29 cellular contexts compared by ENCODE assay signal in the genomic region with DNA sequence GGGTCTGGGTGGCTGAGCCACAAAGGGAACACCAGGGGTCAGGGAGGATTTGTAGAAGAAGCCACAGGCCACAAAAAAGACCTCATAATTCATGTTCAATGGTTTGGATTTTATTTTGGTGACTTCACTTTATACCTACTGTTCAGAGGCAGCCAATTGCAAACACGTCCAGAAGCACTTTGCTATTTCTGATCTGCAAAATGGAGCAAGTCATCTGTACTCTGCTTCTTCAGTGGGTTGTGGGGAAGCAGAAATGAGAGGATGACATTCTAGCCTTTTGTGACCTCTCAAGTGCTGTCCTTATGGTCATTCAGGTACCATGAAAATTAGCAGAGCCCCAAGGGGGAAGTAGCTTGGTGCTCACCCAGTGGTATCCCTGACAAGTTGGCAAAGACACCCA. TPM values are rescaled to one million over a fixed set of nuclear protein-coding genes. Genes with fewer than 3 reads are reported as not detected.
"Had no signal": no experiment of that assay in that cellular context is flagged by ENCODE, and none has a peak within 500 bp of the region (broad histone marks: within the 10 kb centered on the region; RNA-seq: fewer than 3 reads in every experiment).

No MANE protein-coding gene starts in this region.

- H3K4me3 Mint-ChIP-seq: activated B cell treated with CpG ODN at 0.5 μM for 24 hours; activated CD8-positive, alpha-beta T cell treated with anti-CD3 and anti-CD28 coated beads for 36 hours; activated naive CD8-positive, alpha-beta T cell; activated T-cell treated with anti-CD3 and anti-CD28 coated beads, Interleukin-2, amount 50 U/mL, for 4 hours; activated T-helper 17 cell treated with anti-CD3 and anti-CD28 coated beads, Interleukin-2, amount 50 U/mL, for 72 hours; effector memory CD8-positive, alpha-beta T cell; T-helper 17 cell; T-helper 2 cell treated with Interferon-gamma antibody and Interleukin-4, amounts not matched to agents 5 μg/mL and 100 μg/mL, for 36 hours had no signal

- H3K4me3 ChIP-seq: esophagus muscularis mucosa, gastrocnemius medialis had no signal

- H3K36me3 Mint-ChIP-seq: activated naive CD8-positive, alpha-beta T cell had no signal

- H3K36me3 ChIP-seq: esophagus muscularis mucosa, gastrocnemius medialis, WERI-Rb-1 had no signal

- H3K9me3 Mint-ChIP-seq: activated CD8-positive, alpha-beta T cell treated with anti-CD3 and anti-CD28 coated beads for 36 hours; activated T-cell treated with anti-CD3 and anti-CD28 coated beads, Interleukin-2, amount 50 U/mL, for 4 hours; activated T-helper 17 cell treated with anti-CD3 and anti-CD28 coated beads, Interleukin-2, amount 50 U/mL, for 72 hours; T-helper 2 cell treated with Interferon-gamma antibody and Interleukin-4, amounts not matched to agents 5 μg/mL and 100 μg/mL, for 36 hours had no signal

- H3K9me3 ChIP-seq: esophagus muscularis mucosa, gastrocnemius medialis had no signal

- H3K4me1 ChIP-seq: gastrocnemius medialis had no signal

- DNase-seq: activated B cell treated with CpG ODN at 0.5 μM for 24 hours; activated CD4-positive, alpha-beta T cell treated with anti-CD3 and anti-CD28 coated beads for 48 hours; activated CD4-positive, alpha-beta T cell treated with anti-CD3 and anti-CD28 coated beads, Interleukin-2, amount 50 U/mL, for 1 hour; activated CD4-positive, alpha-beta T cell treated with anti-CD3 and anti-CD28 coated beads, Interleukin-2, amount 50 U/mL, for 48 hours; activated CD8-positive, alpha-beta memory T cell treated with anti-CD3 and anti-CD28 coated beads for 24 hours; activated CD8-positive, alpha-beta T cell treated with anti-CD3 and anti-CD28 coated beads for 36 hours; activated effector memory CD4-positive, alpha-beta T cell treated with Interleukin-2 at 50 U/mL for 16 hours; activated gamma-delta T cell treated with Interleukin-2 at 50 U/mL for 16 hours; activated naive CD4-positive, alpha-beta T cell treated with anti-CD3 and anti-CD28 coated beads, Interleukin-2, amount 50 U/mL, for 16 hours; activated naive CD4-positive, alpha-beta T cell treated with Interleukin-2 at 50 U/mL for 16 hours; activated T-cell treated with anti-CD3 and anti-CD28 coated beads, Interleukin-2, amount 50 U/mL, for 4 hours; amniotic stem cell; anterior cingulate cortex; caudate nucleus; cortex of kidney; dermis blood vessel endothelial cell; effector CD4-positive, alpha-beta T cell; effector memory CD8-positive, alpha-beta T cell; erythroblast; foreskin keratinocyte; gastrocnemius medialis; T-helper 1 cell; T-helper 17 cell; T1000; WERI-Rb-1 had no signal

- H3K4me1 Mint-ChIP-seq: activated B cell treated with CpG ODN at 0.5 μM for 24 hours; activated T-helper 17 cell treated with anti-CD3 and anti-CD28 coated beads, Interleukin-2, amount 50 U/mL, for 72 hours had no signal

- H3K27ac ChIP-seq: esophagus muscularis mucosa, foreskin keratinocyte, gastrocnemius medialis, WERI-Rb-1 had no signal

- H3K27ac Mint-ChIP-seq: activated B cell treated with CpG ODN at 0.5 μM for 24 hours; activated CD8-positive, alpha-beta T cell treated with anti-CD3 and anti-CD28 coated beads for 36 hours; activated naive CD8-positive, alpha-beta T cell; activated T-helper 17 cell treated with anti-CD3 and anti-CD28 coated beads, Interleukin-2, amount 50 U/mL, for 72 hours; effector memory CD8-positive, alpha-beta T cell; T-helper 17 cell; T-helper 2 cell treated with Interferon-gamma antibody and Interleukin-4, amounts not matched to agents 5 μg/mL and 100 μg/mL, for 36 hours had no signal

RNA-seq across cellular contexts. Expression of a gene that starts 2.5 kb away (rescaled TPM):
- total RNA-seq: activated B cell treated with CpG ODN at 0.5 μM for 24 hours; activated CD8-positive, alpha-beta T cell treated with anti-CD3 and anti-CD28 coated beads for 36 hours; activated T-cell treated with anti-CD3 and anti-CD28 coated beads, Interleukin-2, amount 50 U/mL, for 4 hours; activated T-helper 17 cell treated with anti-CD3 and anti-CD28 coated beads, Interleukin-2, amount 50 U/mL, for 72 hours; foreskin keratinocyte; gastrocnemius medialis; T-helper 17 cell had no signal
- polyA plus RNA-seq: foreskin keratinocyte had no signal
